ENCODE assay signal across 8 cellular contexts in the genomic region with DNA sequence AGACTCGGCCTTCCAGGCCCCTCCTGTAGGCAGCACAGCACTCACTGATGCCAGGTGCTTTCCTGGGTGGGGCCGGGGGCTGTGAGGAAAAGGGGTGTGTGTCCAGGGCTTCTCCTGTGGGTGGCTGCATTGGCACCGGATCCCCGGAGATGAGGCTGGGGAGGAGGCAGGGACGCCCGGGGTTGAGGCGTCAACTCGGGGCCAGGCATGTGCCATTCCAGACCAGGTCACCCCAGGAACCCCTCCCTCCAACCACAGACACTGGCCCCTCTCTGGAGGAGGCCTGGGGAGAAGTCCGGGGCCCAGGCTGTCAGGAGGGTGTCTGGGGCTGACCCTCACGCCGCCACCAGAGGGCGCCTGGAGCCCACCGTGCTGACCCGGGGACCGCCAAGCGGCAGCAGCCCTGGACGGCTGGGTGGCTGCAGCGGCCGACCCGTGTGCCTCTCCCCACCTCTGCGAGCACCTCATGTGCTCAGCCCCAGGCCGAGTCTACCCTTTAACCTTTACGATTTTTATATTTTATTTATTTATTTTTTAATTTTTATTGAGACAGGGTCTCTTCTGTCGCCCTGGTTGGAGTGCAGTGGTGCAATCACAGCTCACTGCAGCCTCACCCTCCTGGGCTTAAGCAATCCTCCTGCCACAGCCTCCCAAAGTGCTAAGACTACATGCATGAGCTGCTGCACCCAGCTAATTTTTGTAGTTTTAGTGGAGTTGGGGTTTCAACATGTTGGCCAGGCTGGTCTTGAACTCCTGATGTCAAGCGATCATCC. TPM values are rescaled to one million over a fixed set of nuclear protein-coding genes. Genes with fewer than 3 reads are reported as not detected.
A peak's percentile ranks its signal among the peaks of the same experiment; 100 is the strongest.
DNase-seq lines count a peak whose midpoint lies in the region; ATAC-seq and TF ChIP-seq lines count a peak whose summit lies in the region.

No MANE protein-coding gene starts in this region.

- peaks cover 10% of the 10 kb centered on the region for H3K4me1 Mint-ChIP-seq in activated B cell treated with CpG ODN at 0.5 μM for 24 hours

- H3K27me3 Mint-ChIP-seq in activated B cell treated with CpG ODN at 0.5 μM for 24 hours, result peaks cover 25% of the 10 kb centered on the region

- H3K36me3 ChIP-seq in breast epithelium, result no peaks in the 10 kb centered on the region

- no peaks in the 10 kb centered on the region for H3K9me3 Mint-ChIP-seq in activated B cell treated with CpG ODN at 0.5 μM for 24 hours

- POLR2A ChIA-PET in GM10248 (lab: Yijun Ruan, JAX), result no interaction called here
- POLR2A ChIA-PET in activated B cell treated with CpG ODN at 0.5 μM for 24 hours (lab: Charles Lee), result interaction anchor here (0.7 to 2.0 kb wide), 2 partner anchors 9 kb away, joined by 3 to 4 read pairs; partner anchors contain the start of gene ANTKMT

- no peak overlapping the region for H3K4me3 ChIP-seq in breast epithelium

- TF ChIP-seq POLR2A in breast epithelium (IDR thresholded peaks at IDR 0.05), result no peak

- no peak overlapping the region for H3K4me3 Mint-ChIP-seq in activated B cell treated with CpG ODN at 0.5 μM for 24 hours

- intact Hi-C loops in activated B cell treated with CpG ODN at 0.5 μM for 24 hours (cut with micrococcal nuclease) (loop anchor here (1.0 to 5.0 kb wide), 4 partner anchors 30 to 392 kb away; no protein-coding TSS in a partner anchor), breast epithelium (cut with DNase I; ENCODE audit: low total_unique reads) (no loop called here)

- peaks cover 13 to 54% of the 10 kb centered on the region in 2 donors for H3K27me3 ChIP-seq in breast epithelium

- no peak overlapping the region for H3K27ac Mint-ChIP-seq in activated B cell treated with CpG ODN at 0.5 μM for 24 hours

- DNase-seq in GM10248 (ENCODE audit: extremely low spot score), result peak; percentile 91
- peak; percentile 46 for DNase-seq in MV-4-11 (lab: John Stamatoyannopoulos, UW)
- DNase-seq in activated B cell treated with CpG ODN at 0.5 μM for 24 hours, result peak; percentile 81
- DNase-seq in breast epithelium (ENCODE audit: low spot score in 2 of 2), result peak in 1 of 2 donors; percentile 82
- peak; percentile 89 for DNase-seq in islet precursor cell
- peak; percentile 85 to 87 for DNase-seq in stimulated activated CD4-positive, alpha-beta T cell treated with anti-CD3 and anti-CD28 coated beads, Interleukin-2, amount 100 ng/mL, for 24 hours

- H3K27ac ChIP-seq in breast epithelium, result no peak overlapping the region

- peak; percentile 71 for ATAC-seq in activated B cell treated with CpG ODN at 0.5 μM for 24 hours (ENCODE audit: low read depth)
- ATAC-seq in GM19023 (IDR thresholded peaks at IDR 0.05; ENCODE audit: unreplicated experiment), result no peak
- no peak for ATAC-seq in HG03460 (IDR thresholded peaks at IDR 0.05; ENCODE audit: unreplicated experiment)

- CTCF ChIA-PET in GM10248 (lab: Yijun Ruan, JAX) (interaction anchor here (0.7 to 8.3 kb wide), 21 partner anchors 9 to 485 kb away, joined by 3 to 169 read pairs (median 4); partner anchors contain the start of genes ANTKMT, CCDC78, CHTF18 and CIAO3), activated B cell treated with CpG ODN at 0.5 μM for 24 hours (lab: Charles Lee) (interaction anchor here (0.9 to 2.6 kb wide), 12 partner anchors 9 to 390 kb away, joined by 3 to 22 read pairs (median 4); partner anchors contain the start of genes ANTKMT, CCDC78, CHTF18 and CIAO3)

- peaks cover 0 to 14% of the 10 kb centered on the region in 2 donors for H3K4me1 ChIP-seq in breast epithelium

- no peaks in the 10 kb centered on the region for H3K9me3 ChIP-seq in breast epithelium

- no peaks in the 10 kb centered on the region for H3K36me3 Mint-ChIP-seq in activated B cell treated with CpG ODN at 0.5 μM for 24 hours (ENCODE audit: low read depth)

- TF ChIP-seq CTCF in GM10248 (IDR thresholded peaks at IDR 0.05; ENCODE audit: control extremely low read depth, extremely low read depth, low read depth, missing control alignments) (peak; percentile 91), activated B cell treated with CpG ODN at 0.5 μM for 24 hours (IDR thresholded peaks at IDR 0.05) (peak; percentile 69), breast epithelium (IDR thresholded peaks at IDR 0.05) (peak; percentile 62 to 93 (median 88))

RNA-seq across cellular contexts. Expression of gene METRN, which starts 3.2 kb away (rescaled TPM):
- total RNA-seq in activated B cell treated with CpG ODN at 0.5 μM for 24 hours (5.0 and 6.7 TPM in 2 replicates), breast epithelium (10 to 100 TPM; 23.6 to 30.2 (median 24.3) TPM)

RNA-seq across cellular contexts. Expression of gene FBXL16, which starts 6.1 kb away (rescaled TPM):
- total RNA-seq in activated B cell treated with CpG ODN at 0.5 μM for 24 hours (0.75 and 0.88 TPM in 2 replicates), breast epithelium (1 to 10 TPM in 2 of 3 donors, not detected in 1; 2.6 to 4.2 TPM)

RNA-seq across cellular contexts. Expression of gene ANTKMT, which starts 9.2 kb away (rescaled TPM):
- total RNA-seq in activated B cell treated with CpG ODN at 0.5 μM for 24 hours (58.0 and 67.4 TPM in 2 replicates), breast epithelium (10 to 100 TPM; 29.9 to 35.7 (median 30.4) TPM)

RNA-seq across cellular contexts. Expression of gene CCDC78, which starts 14.5 kb away (rescaled TPM):
- total RNA-seq in activated B cell treated with CpG ODN at 0.5 μM for 24 hours (4.8 and 7.8 TPM in 2 replicates), breast epithelium (1 to 10 TPM in 2 of 3 donors, under 1 TPM in 1; 0.48 to 2.9 (median 2.6) TPM)

RNA-seq across cellular contexts. Expression of gene HAGHL, which starts 15.2 kb away (rescaled TPM):
- total RNA-seq in activated B cell treated with CpG ODN at 0.5 μM for 24 hours (10.8 and 10.9 TPM in 2 replicates), breast epithelium (1 to 10 TPM; 4.3 to 7.5 (median 5.1) TPM)
